16 cellular contexts compared by ENCODE assay signal in genomic region chr11:71322192-71322735, GRCh38.
DNase-seq lines count a peak whose midpoint lies in the region; ATAC-seq and TF ChIP-seq lines count a peak whose summit lies in the region.
"Had no signal": no experiment of that assay in that cellular context is flagged by ENCODE, and none has a peak within 500 bp of the region (broad histone marks: within the 10 kb centered on the region; RNA-seq: fewer than 3 reads in every experiment).

No MANE protein-coding gene starts in this region.

- no peak overlapping the region for H3K27ac Mint-ChIP-seq in T-helper 17 cell
- H3K27ac Mint-ChIP-seq: CD4-positive, alpha-beta memory T cell; GM23338; H9 had no signal

- H3K4me3 Mint-ChIP-seq in T-helper 17 cell, result no peak overlapping the region
- H3K4me3 Mint-ChIP-seq: GM23338, H9 had no signal

- H3K36me3 ChIP-seq in Peyer's patch, result no peaks in the 10 kb centered on the region
- no peaks in the 10 kb centered on the region for H3K36me3 ChIP-seq in body of pancreas (replicated peaks in 1 of 2; ENCODE audit: insufficient read depth in 1 of 2, low read depth in 2 of 2)
- no peaks in the 10 kb centered on the region for H3K36me3 ChIP-seq in liver (ENCODE audit: control insufficient read depth in 4 of 4, insufficient read depth in 3 of 4, low read depth in 1 of 4, low read length in 3 of 4)
- no peaks in the 10 kb centered on the region for H3K36me3 ChIP-seq in spleen
- H3K36me3 ChIP-seq: BE2C had no signal

- no peak overlapping the region for H3K4me3 ChIP-seq in Peyer's patch
- no peak overlapping the region for H3K4me3 ChIP-seq in body of pancreas
- H3K4me3 ChIP-seq in liver (ENCODE audit: low read depth in 1 of 3, low read length in 3 of 3), result no peak overlapping the region
- H3K4me3 ChIP-seq in spleen, result no peak overlapping the region
- H3K4me3 ChIP-seq: A549, GM23338 had no signal

- peaks cover 40% of the 10 kb centered on the region for H3K27me3 Mint-ChIP-seq in T-helper 17 cell

- H3K4me1 ChIP-seq in Peyer's patch (no peaks in the 10 kb centered on the region), body of pancreas (peaks cover 7% of the 10 kb centered on the region), liver (ENCODE audit: control insufficient read depth in 4 of 4, insufficient read depth in 4 of 4, low read length in 3 of 4) (peaks cover 0 to 6% (median 3%) of the 10 kb centered on the region in 4 donors), spleen (no peaks in the 10 kb centered on the region)
- H3K4me1 ChIP-seq: A549, BE2C had no signal

- intact Hi-C loops in body of pancreas (cut with DNase I) (no loop called here), spleen (cut with DNase I; ENCODE audit: low total_unique reads) (no loop called here)

- no peaks in the 10 kb centered on the region for H3K36me3 Mint-ChIP-seq in T-helper 17 cell (ENCODE audit: low read depth)
- H3K36me3 Mint-ChIP-seq: CD4-positive, alpha-beta memory T cell had no signal

- no peak overlapping the region for H3K27ac ChIP-seq in Peyer's patch
- no peak overlapping the region for H3K27ac ChIP-seq in body of pancreas
- no peak overlapping the region for H3K27ac ChIP-seq in liver (ENCODE audit: low read depth in 1 of 2, low read length in 2 of 2)
- no peak overlapping the region for H3K27ac ChIP-seq in spleen
- H3K27ac ChIP-seq: A549, C4-2B had no signal

- TF ChIP-seq CTCF in Peyer's patch (IDR thresholded peaks at IDR 0.05) (no peak), body of pancreas (IDR thresholded peaks at IDR 0.05) (no peak), liver (IDR thresholded peaks at IDR 0.05; ENCODE audit: low read depth, low read length, missing input control) (no peak), spleen (IDR thresholded peaks at IDR 0.05 in 8 of 11, conservative IDR thresholded peaks at IDR 0.05 in 3 of 11) (no peak)

- H3K27me3 ChIP-seq in Peyer's patch, result no peaks in the 10 kb centered on the region
- no peaks in the 10 kb centered on the region for H3K27me3 ChIP-seq in body of pancreas
- H3K27me3 ChIP-seq in liver (ENCODE audit: control insufficient read depth in 4 of 4, insufficient read depth in 4 of 4, low read length in 3 of 4), result no peaks in the 10 kb centered on the region
- peaks cover 0 to 4% (median 0%) of the 10 kb centered on the region in 7 donors for H3K27me3 ChIP-seq in spleen (replicated peaks in 1 of 7)
- H3K27me3 ChIP-seq: BE2C had no signal

- no peak for TF ChIP-seq RAD21 in liver (IDR thresholded peaks at IDR 0.05)

- H3K9me3 ChIP-seq in Peyer's patch, result peaks cover 0 to under 1% (median 0%) of the 10 kb centered on the region in 4 donors
- no peaks in the 10 kb centered on the region for H3K9me3 ChIP-seq in body of pancreas
- H3K9me3 ChIP-seq in liver (ENCODE audit: control insufficient read depth in 4 of 4, low read length in 3 of 4), result peaks cover 0 to 3% (median under 1%) of the 10 kb centered on the region in 4 donors
- peaks cover 0 to 32% (median 22%) of the 10 kb centered on the region in 8 donors for H3K9me3 ChIP-seq in spleen
- no peaks in the 10 kb centered on the region for H3K9me3 ChIP-seq in T-helper 17 cell (ENCODE audit: control insufficient read depth, low read length, poor library complexity, severe bottlenecking)
- H3K9me3 ChIP-seq: BE2C had no signal

- DNase-seq in Peyer's patch (peak in 2 of 3 donors; percentile 13 to 27), body of pancreas (peak in 1 of 4 donors; percentile 29), spleen (peak; percentile 31), NCI-H1930 (lab: John Stamatoyannopoulos, UW) (no peak), T-helper 17 cell (no peak), UCSD-AML1 (lab: John Stamatoyannopoulos, UW; ENCODE audit: unreplicated experiment) (no peak)
- DNase-seq: BE2C; CD4-positive, alpha-beta memory T cell; DMS153; DMS79 treated with DMSO at 0.1 percent for 48 hours; EL; H9 had no signal

- no peak overlapping the region for H3K9ac ChIP-seq in liver (ENCODE audit: low read depth in 1 of 2, low read length in 2 of 2)

- H3K4me1 Mint-ChIP-seq in T-helper 17 cell, result peaks cover 4% of the 10 kb centered on the region
- H3K4me1 Mint-ChIP-seq: CD4-positive, alpha-beta memory T cell; GM23338; H9 had no signal

- ATAC-seq in body of pancreas, result peak; percentile 64
- no peak for ATAC-seq in T-helper 17 cell
- ATAC-seq: A549, GM23338 had no signal

- TF ChIP-seq POLR2A in Peyer's patch (IDR thresholded peaks at IDR 0.05), result no peak
- TF ChIP-seq POLR2A in body of pancreas (IDR thresholded peaks at IDR 0.05), result no peak
- no peak for TF ChIP-seq POLR2A in spleen (IDR thresholded peaks at IDR 0.05)

- 47 to 67% methylated on average over 8 to 12 of the region's 12 CpGs for WGBS in body of pancreas, 2 donors
- 70% methylated on average over 12 of the region's 12 CpGs for WGBS in liver
- WGBS in spleen, 5 donors, result 87 to 92% (median 91%) methylated on average over 8 to 12 of the region's 12 CpGs

TF ChIP-seq in liver, 16 proteins besides CTCF, POLR2A, EP300 and RAD21:
- TF ChIP-seq SP1 (IDR thresholded peaks at IDR 0.05) (no peak), FOXA2 (IDR thresholded peaks at IDR 0.05) (no peak), RXRA (IDR thresholded peaks at IDR 0.05) (peak; percentile 80 to 85), EGR1 (IDR thresholded peaks at IDR 0.05; ENCODE audit: low read depth in 2 of 2) (no peak), MAX (IDR thresholded peaks at IDR 0.05) (no peak), YY1 (IDR thresholded peaks at IDR 0.05) (no peak)
TF ChIP-seq in liver: peak in this region for 1.

Comparison
In these comparisons a context has a peak if more than half of its experiments do, and no peak if none do; other contexts are left out.
1. DNase-seq: peak in Peyer's patch (2 of 3) and spleen (single experiment); none in NCI-H1930 (0 of 2), T-helper 17 cell (0 of 3) and UCSD-AML1 (single experiment).